27 cellular contexts compared by ENCODE assay signal in genomic region chr9:4955836-4956235, GRCh38. TPM values are rescaled to one million over a fixed set of nuclear protein-coding genes. Genes with fewer than 3 reads are reported as not detected.
DNase-seq lines count a peak whose midpoint lies in the region; ATAC-seq lines count a peak whose summit lies in the region.
"Had no signal": no experiment of that assay in that cellular context is flagged by ENCODE, and none has a peak within 500 bp of the region (broad histone marks: within the 10 kb centered on the region; RNA-seq: fewer than 3 reads in every experiment).

No MANE protein-coding gene starts in this region.

- no peak overlapping the region for H3K4me3 Mint-ChIP-seq in T-helper 2 cell treated with Interferon-gamma antibody and Interleukin-4, amounts not matched to agents 5 μg/mL and 100 μg/mL, for 36 hours
- H3K4me3 Mint-ChIP-seq: activated CD4-positive, alpha-beta T cell treated with anti-CD3 and anti-CD28 coated beads, Interleukin-2, amount 10 ng/mL, durations not matched to agents 7 days and 5 days; CD4-positive, alpha-beta memory T cell; immature natural killer cell; naive thymus-derived CD8-positive, alpha-beta T cell; stimulated activated memory B cell treated with anti-CD40 and anti-IgM and Interleukin-4, amounts not matched to agents 10 μg/mL and 1 μg/mL and 100 μg/mL, for 72 hours had no signal

- no peak overlapping the region for H3K9ac ChIP-seq in skeletal muscle satellite cell (ENCODE audit: low read depth, low read length)

- H3K4me2 ChIP-seq in skeletal muscle satellite cell (ENCODE audit: low read length): peak overlapping the region; percentile 48

- DNase-seq in GM03348 (ENCODE audit: low spot score): peak; percentile 10
- DNase-seq in RPMI7951 (ENCODE audit: low read depth): peak; percentile 15
- DNase-seq in fibroblast of gingiva (ENCODE audit: low read depth): peak; percentile 52
- DNase-seq in G401 (ENCODE audit: low spot score): no peak
- no peak for DNase-seq in T-helper 2 cell treated with Interferon-gamma antibody and Interleukin-4, amounts not matched to agents 5 μg/mL and 100 μg/mL, for 36 hours (ENCODE audit: low spot score)
- DNase-seq: activated CD4-positive, alpha-beta T cell treated with anti-CD3 and anti-CD28 coated beads, Interleukin-2, amount 10 ng/mL, durations not matched to agents 7 days and 5 days; activated naive CD4-positive, alpha-beta T cell treated with Interleukin-2 at 50 U/mL for 16 hours; activated T-cell treated with anti-CD3 and anti-CD28 coated beads, Interleukin-2, amount 50 U/mL, for 48 hours; CD4-positive, alpha-beta memory T cell; dermis blood vessel endothelial cell; DMS 273 treated with DMSO at 0.1 percent for 48 hours; GDM1; hippocampal formation; immature natural killer cell; naive thymus-derived CD8-positive, alpha-beta T cell; NCI-H1694 treated with DMSO at 0.1 percent for 48 hours; NCI-H2171 treated with DMSO at 0.1 percent for 48 hours; NCI-H526 treated with DMSO at 0.1 percent for 48 hours; ovary; retina; RPMI8226; stimulated activated CD4-positive, alpha-beta T cell treated with anti-CD3 and anti-CD28 coated beads, Interleukin-4, amount 100 ng/mL, for 1 hour; WERI-Rb-1 had no signal

- H3K27me3 ChIP-seq in skeletal muscle satellite cell (ENCODE audit: control insufficient read depth, insufficient read depth, low read length): no peaks in the 10 kb centered on the region
- H3K27me3 ChIP-seq: ovary had no signal

- H3K4me3 ChIP-seq in skeletal muscle satellite cell (ENCODE audit: low read length): no peak overlapping the region
- H3K4me3 ChIP-seq: ovary had no signal

- ATAC-seq in GM21526 (IDR thresholded peaks at IDR 0.05; ENCODE audit: low FRiP score, unreplicated experiment): no peak
- ATAC-seq: left lobe of liver; naive thymus-derived CD8-positive, alpha-beta T cell; stimulated activated memory B cell treated with anti-CD40 and anti-IgM and Interleukin-4, amounts not matched to agents 10 μg/mL and 1 μg/mL and 100 μg/mL, for 72 hours had no signal

- peaks cover 2% of the 10 kb centered on the region for H3K4me1 Mint-ChIP-seq in T-helper 2 cell treated with Interferon-gamma antibody and Interleukin-4, amounts not matched to agents 5 μg/mL and 100 μg/mL, for 36 hours (ENCODE audit: low read depth)
- H3K4me1 Mint-ChIP-seq: CD4-positive, alpha-beta memory T cell; immature natural killer cell; naive thymus-derived CD8-positive, alpha-beta T cell; stimulated activated memory B cell treated with anti-CD40 and anti-IgM and Interleukin-4, amounts not matched to agents 10 μg/mL and 1 μg/mL and 100 μg/mL, for 72 hours had no signal

- H3K27ac Mint-ChIP-seq in T-helper 2 cell treated with Interferon-gamma antibody and Interleukin-4, amounts not matched to agents 5 μg/mL and 100 μg/mL, for 36 hours: no peak overlapping the region
- H3K27ac Mint-ChIP-seq: activated CD4-positive, alpha-beta T cell treated with anti-CD3 and anti-CD28 coated beads, Interleukin-2, amount 10 ng/mL, durations not matched to agents 7 days and 5 days; CD4-positive, alpha-beta memory T cell; immature natural killer cell; naive thymus-derived CD8-positive, alpha-beta T cell; stimulated activated memory B cell treated with anti-CD40 and anti-IgM and Interleukin-4, amounts not matched to agents 10 μg/mL and 1 μg/mL and 100 μg/mL, for 72 hours had no signal

- H3K4me1 ChIP-seq in skeletal muscle satellite cell (ENCODE audit: control insufficient read depth, insufficient read depth, low read length): peaks cover 11% of the 10 kb centered on the region

- no peaks in the 10 kb centered on the region for H3K27me3 Mint-ChIP-seq in T-helper 2 cell treated with Interferon-gamma antibody and Interleukin-4, amounts not matched to agents 5 μg/mL and 100 μg/mL, for 36 hours (ENCODE audit: low read depth)
- H3K27me3 Mint-ChIP-seq: stimulated activated memory B cell treated with anti-CD40 and anti-IgM and Interleukin-4, amounts not matched to agents 10 μg/mL and 1 μg/mL and 100 μg/mL, for 72 hours had no signal

- no peaks in the 10 kb centered on the region for H3K36me3 ChIP-seq in skeletal muscle satellite cell (ENCODE audit: insufficient read depth, low read length)
- H3K36me3 ChIP-seq: ovary, WERI-Rb-1 had no signal

- peaks cover 7% of the 10 kb centered on the region for H3K36me3 Mint-ChIP-seq in T-helper 2 cell treated with Interferon-gamma antibody and Interleukin-4, amounts not matched to agents 5 μg/mL and 100 μg/mL, for 36 hours (ENCODE audit: low read depth)
- H3K36me3 Mint-ChIP-seq: CD4-positive, alpha-beta memory T cell; immature natural killer cell had no signal

- H3K9me3 Mint-ChIP-seq in T-helper 2 cell treated with Interferon-gamma antibody and Interleukin-4, amounts not matched to agents 5 μg/mL and 100 μg/mL, for 36 hours: peaks cover 10% of the 10 kb centered on the region
- H3K9me3 Mint-ChIP-seq: immature natural killer cell; stimulated activated memory B cell treated with anti-CD40 and anti-IgM and Interleukin-4, amounts not matched to agents 10 μg/mL and 1 μg/mL and 100 μg/mL, for 72 hours had no signal

- H3K9me3 ChIP-seq in skeletal muscle satellite cell (replicated peaks; ENCODE audit: low read length): no peaks in the 10 kb centered on the region
- H3K9me3 ChIP-seq: ovary had no signal

- in situ Hi-C loops in G401 (cut with HindIII; ENCODE audit: low sequenced_read_pairs): no loop called here

RNA-seq across cellular contexts. Expression of gene JAK2, which starts 29.2 kb away (rescaled TPM):
- 4.8 and 5.8 TPM in 2 replicates for total RNA-seq in RPMI7951 (2014; rRNA removed; shearing (Covaris generic))
- 7.1 and 7.9 TPM in 2 replicates for total RNA-seq in skeletal muscle satellite cell (2012; rRNA removed)
- 3.9 and 4.9 TPM in 2 replicates for total RNA-seq in G401 (2014; rRNA removed; shearing (Covaris generic))

Comparison
In these comparisons a context has a peak if more than half of its experiments do, and no peak if none do; other contexts are left out.
1. DNase-seq: peak in GM03348 (single experiment), RPMI7951 (single experiment) and fibroblast of gingiva (single experiment); none in G401 (single experiment) and T-helper 2 cell treated with Interferon-gamma antibody and Interleukin-4, amounts not matched to agents 5 μg/mL and 100 μg/mL, for 36 hours (single experiment).